Comparison of ENCODE assay signal across 10 cellular contexts in the genomic region with DNA sequence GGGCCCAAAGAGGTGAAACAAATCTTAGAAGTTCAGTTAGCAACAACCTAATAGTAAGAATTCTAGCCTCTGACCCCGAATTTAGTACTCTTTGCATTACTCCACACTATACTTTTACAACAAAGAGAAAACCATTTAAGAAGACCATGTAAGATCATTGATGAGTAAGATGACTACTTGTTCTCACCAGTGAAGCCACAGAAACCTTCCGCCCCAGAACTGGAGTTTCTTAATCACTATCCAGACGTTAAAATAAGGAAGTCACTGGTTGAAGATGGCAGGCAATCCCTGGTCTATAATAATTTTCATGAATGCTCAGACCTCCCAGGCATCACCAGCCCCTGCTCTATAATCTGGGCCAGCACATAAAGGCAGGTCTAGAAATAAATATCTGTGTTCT.
DNase-seq lines count a peak whose midpoint lies in the region; ATAC-seq and TF ChIP-seq lines count a peak whose summit lies in the region.
"Had no signal": no experiment of that assay in that cellular context is flagged by ENCODE, and none has a peak within 500 bp of the region (broad histone marks: within the 10 kb centered on the region; RNA-seq: fewer than 3 reads in every experiment).

No MANE protein-coding gene starts in this region.

- no peaks in the 10 kb centered on the region for H3K4me1 ChIP-seq in A673 (ENCODE audit: insufficient read depth, low read length, poor library complexity, severe bottlenecking)
- H3K4me1 ChIP-seq: SJSA1, spleen had no signal

- POLR2A ChIA-PET in A673 (lab: Charles Lee; ENCODE audit: low non-redundant PET) (no interaction called here), RWPE1 (lab: Yijun Ruan, JAX; ENCODE audit: low non-redundant PET) (no interaction called here)

- no peaks in the 10 kb centered on the region for H3K27me3 ChIP-seq in A673 (replicated peaks; ENCODE audit: insufficient read depth, low read depth, low read length, poor library complexity)
- H3K27me3 ChIP-seq: SJSA1, spleen had no signal

- CTCF ChIA-PET in A673 (lab: Charles Lee) (no interaction called here), RWPE1 (lab: Yijun Ruan, JAX) (no interaction called here)

- TF ChIP-seq CTCF in A673 (conservative IDR thresholded peaks at IDR 0.05; ENCODE audit: low read depth, low read length): no peak
- TF ChIP-seq CTCF in RWPE1 (conservative IDR thresholded peaks at IDR 0.05; ENCODE audit: low read depth): no peak

- peaks cover 8% of the 10 kb centered on the region for H3K27me3 Mint-ChIP-seq in activated T-helper 17 cell treated with anti-CD3 and anti-CD28 coated beads, Interleukin-2, amount 50 U/mL, for 72 hours

- H3K9me3 ChIP-seq in A673 (ENCODE audit: low read depth, low read length, poor library complexity, severe bottlenecking): no peaks in the 10 kb centered on the region
- H3K9me3 ChIP-seq: SJSA1 had no signal

- H3K4me3 Mint-ChIP-seq in activated T-helper 17 cell treated with anti-CD3 and anti-CD28 coated beads, Interleukin-2, amount 50 U/mL, for 72 hours: no peak overlapping the region

- no peak overlapping the region for H3K4me3 ChIP-seq in A673 (ENCODE audit: low read depth, low read length, poor library complexity, severe bottlenecking)
- H3K4me3 ChIP-seq: SJSA1, spleen had no signal

- H3K4me1 Mint-ChIP-seq in activated T-helper 17 cell treated with anti-CD3 and anti-CD28 coated beads, Interleukin-2, amount 50 U/mL, for 72 hours: no peaks in the 10 kb centered on the region

- peak overlapping the region; percentile 34 for H3K27ac Mint-ChIP-seq in activated T-helper 17 cell treated with anti-CD3 and anti-CD28 coated beads, Interleukin-2, amount 50 U/mL, for 72 hours

- H3K36me3 ChIP-seq in A673 (ENCODE audit: insufficient read depth, low read length, poor library complexity, severe bottlenecking): no peaks in the 10 kb centered on the region
- H3K36me3 ChIP-seq: SJSA1, spleen had no signal

- intact Hi-C loops in A673 (cut with micrococcal nuclease; ENCODE audit: unreplicated experiment): no loop called here

- H3K27ac ChIP-seq in A673 (ENCODE audit: low read depth, low read length, poor library complexity, severe bottlenecking) (no peak overlapping the region), RWPE1 (no peak overlapping the region)
- H3K27ac ChIP-seq: SJSA1, spleen had no signal

- DNase-seq in DMS79 treated with DMSO at 0.1 percent for 48 hours (lab: John Stamatoyannopoulos, UW) (no peak), A673 (ENCODE audit: low spot score) (no peak), RWPE1 (ENCODE audit: low spot score) (no peak)
- DNase-seq: Karpas-422, spleen had no signal

- H3K9me3 Mint-ChIP-seq in activated T-helper 17 cell treated with anti-CD3 and anti-CD28 coated beads, Interleukin-2, amount 50 U/mL, for 72 hours: peaks cover 5% of the 10 kb centered on the region

- ATAC-seq in GM18867 (IDR thresholded peaks at IDR 0.05; ENCODE audit: unreplicated experiment): peak; percentile 91
- ATAC-seq in GM21515 (IDR thresholded peaks at IDR 0.05; ENCODE audit: unreplicated experiment): peak; percentile 95
- ATAC-seq in HG03354 (IDR thresholded peaks at IDR 0.05; ENCODE audit: poor library complexity, severe bottlenecking, unreplicated experiment): peak; percentile 95
- ATAC-seq in activated T-helper 17 cell treated with anti-CD3 and anti-CD28 coated beads, Interleukin-2, amount 50 U/mL, for 72 hours (replicated peaks): peak; percentile 96

- BruUV-seq in A673 (replicated peaks; lab: Mats Ljungman, UMichigan): no TSS peak

- no peaks in the 10 kb centered on the region for H3K36me3 Mint-ChIP-seq in activated T-helper 17 cell treated with anti-CD3 and anti-CD28 coated beads, Interleukin-2, amount 50 U/mL, for 72 hours (ENCODE audit: low read depth)
